2 cellular contexts compared by ENCODE assay signal in genomic region chr5:180655243-180655642, GRCh38. TPM values are rescaled to one million over a fixed set of nuclear protein-coding genes. Genes with fewer than 3 reads are reported as not detected.
"Had no signal": no experiment of that assay in that cellular context is flagged by ENCODE, and none has a peak within 500 bp of the region (broad histone marks: within the 10 kb centered on the region; RNA-seq: fewer than 3 reads in every experiment).

No MANE protein-coding gene starts in this region.

RNA-seq across cellular contexts. Expression of gene FLT4, which starts 5.8 kb away (rescaled TPM):
- total RNA-seq: HepG2, HT-29 had no signal
